21 cellular contexts compared by ENCODE assay signal in the genomic region with DNA sequence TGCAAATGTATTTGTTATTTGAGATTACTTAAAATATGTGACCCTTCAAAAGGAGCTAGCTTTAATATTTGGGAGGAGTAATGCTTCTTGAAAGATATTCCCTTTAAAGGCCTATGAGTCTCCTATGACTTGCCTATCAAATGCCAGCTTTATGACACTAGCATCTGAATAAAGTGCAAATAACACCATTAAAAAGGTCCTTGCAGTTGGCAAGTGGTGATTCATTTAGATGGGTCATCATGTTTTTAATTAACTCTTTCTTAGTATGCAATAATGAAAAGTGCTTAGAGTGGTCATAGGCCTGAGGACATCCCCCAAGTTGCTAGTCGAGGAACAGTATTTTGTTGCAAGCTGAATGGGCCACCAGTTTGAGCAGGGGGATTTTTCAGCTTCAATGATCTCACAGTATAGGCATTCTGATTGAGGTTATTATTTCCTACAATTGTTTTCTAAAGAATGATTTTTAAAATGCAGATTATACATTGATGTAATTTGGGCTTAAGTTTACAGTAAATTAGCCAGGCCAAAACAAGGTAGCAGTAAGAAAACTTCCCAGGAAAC. TPM values are rescaled to one million over a fixed set of nuclear protein-coding genes. Genes with fewer than 3 reads are reported as not detected.
DNase-seq lines count a peak whose midpoint lies in the region; ATAC-seq, FAIRE-seq and TF ChIP-seq lines count a peak whose summit lies in the region.
"Had no signal": no experiment of that assay in that cellular context is flagged by ENCODE, and none has a peak within 500 bp of the region (broad histone marks: within the 10 kb centered on the region; RNA-seq: fewer than 3 reads in every experiment).

No MANE protein-coding gene starts in this region.

- DNase-seq in Calu3 (no peak), PC-3 (peak; percentile 23), endothelial cell of umbilical vein (ENCODE audit: low read depth, low spot score) (peak; percentile 79), pulmonary artery endothelial cell (ENCODE audit: low read depth, low spot score) (peak; percentile 57), GM03348 (ENCODE audit: low spot score) (no peak), AML-193 (lab: John Stamatoyannopoulos, UW) (no peak), NCI-H187 treated with DMSO at 0.1 percent for 48 hours (lab: John Stamatoyannopoulos, UW) (no peak)
- DNase-seq: 8988T; DMS53; GDM1; MV-4-11; NCI-H1694; NCI-H2107; NCI-H748 treated with DMSO at 0.1 percent for 48 hours; NK-92 treated with Interleukin-12 subunit alpha and Interleukin-12 subunit beta, amount 100 ng/mL, for 24 hours; Peyer's patch; SJCRH30 had no signal

- H3K36me3 Mint-ChIP-seq in Calu3 (ENCODE audit: insufficient read depth, unreplicated experiment), result peaks cover 33% of the 10 kb centered on the region

- H3K4me3 ChIP-seq in PC-3 (ENCODE audit: low read length) (no peak overlapping the region), endothelial cell of umbilical vein (replicated peaks in 1 of 3; ENCODE audit: insufficient read depth in 1 of 3, low read depth in 1 of 3, low read length in 3 of 3) (no peak overlapping the region)
- H3K4me3 ChIP-seq: Peyer's patch, SJCRH30 had no signal

- H3K27ac ChIP-seq in PC-3 (ENCODE audit: low read length), result no peak overlapping the region
- H3K27ac ChIP-seq in endothelial cell of umbilical vein (ENCODE audit: insufficient read depth, low read depth, low read length), result peak overlapping the region; percentile 13
- H3K27ac ChIP-seq: Peyer's patch, SJCRH30 had no signal

- peaks cover 4% of the 10 kb centered on the region for H3K9me3 Mint-ChIP-seq in Calu3 (ENCODE audit: low read depth, unreplicated experiment)
- H3K9me3 Mint-ChIP-seq: IgD-negative memory B cell had no signal

- no peak for TF ChIP-seq CTCF in Calu3 (IDR thresholded peaks at IDR 0.05; ENCODE audit: unreplicated experiment)
- no peak for TF ChIP-seq CTCF in PC-3 (conservative IDR thresholded peaks at IDR 0.05; ENCODE audit: low read depth, low read length)
- TF ChIP-seq CTCF in endothelial cell of umbilical vein (IDR thresholded peaks at IDR 0.05; ENCODE audit: extremely low read depth in 1 of 2, insufficient read depth in 1 of 2, low read depth in 1 of 2, low read length in 2 of 2), result no peak

- intact Hi-C loops in Calu3 (cut with micrococcal nuclease; ENCODE audit: unreplicated experiment), result no loop called here
- intact Hi-C loops in PC-3 (cut with micrococcal nuclease), result no loop called here
- intact Hi-C loops in endothelial cell of umbilical vein (cut with micrococcal nuclease), result no loop called here

- BruUV-seq in Calu3 (replicated peaks; lab: Mats Ljungman, UMichigan) (no TSS peak), PC-3 (replicated peaks; lab: Mats Ljungman, UMichigan) (no TSS peak), endothelial cell of umbilical vein (replicated peaks; lab: Mats Ljungman, UMichigan) (no TSS peak)

- H3K9me1 ChIP-seq in endothelial cell of umbilical vein (replicated peaks; ENCODE audit: control insufficient read depth, extremely low read depth, insufficient read depth, low read length), result no peaks in the 10 kb centered on the region

- dilution Hi-C loops in endothelial cell of umbilical vein (cut with MboI; ENCODE audit: extremely low pct_ligation_motif_present, low sequenced_read_pairs), result no loop called here

- H3K4me3 Mint-ChIP-seq in Calu3 (ENCODE audit: low read depth, unreplicated experiment), result peak overlapping the region; percentile 20
- H3K4me3 Mint-ChIP-seq: B cell, CD14-positive monocyte had no signal

- no peak for FAIRE-seq in endothelial cell of umbilical vein (lab: Jason Lieb, UNC)
- FAIRE-seq: D721Med had no signal

- H3K36me3 ChIP-seq in PC-3 (ENCODE audit: low read depth, low read length), result no peaks in the 10 kb centered on the region
- no peaks in the 10 kb centered on the region for H3K36me3 ChIP-seq in endothelial cell of umbilical vein (ENCODE audit: control insufficient read depth in 2 of 2, extremely low read depth in 1 of 2, insufficient read depth in 2 of 2, low read length in 2 of 2)
- H3K36me3 ChIP-seq: Peyer's patch, SJCRH30 had no signal

- CTCF ChIA-PET in Calu3 (lab: Charles Lee), result interaction anchor here (1.0 kb wide), 1 partner anchor 9 kb away, joined by 3 read pairs; no protein-coding TSS in a partner anchor
- CTCF ChIA-PET in PC-3 (lab: Charles Lee), result interaction anchor here (0.7 kb wide), 1 partner anchor 52 kb away, joined by 6 read pairs; no protein-coding TSS in a partner anchor
- CTCF ChIA-PET in endothelial cell of umbilical vein (lab: Charles Lee), result interaction anchor here (1.2 to 1.4 kb wide), 2 partner anchors 59 to 158 kb away, joined by 4 to 6 read pairs; no protein-coding TSS in a partner anchor

- no peaks in the 10 kb centered on the region for H3K9me2 ChIP-seq in PC-3 (replicated peaks; ENCODE audit: low read length)

- H3K27me3 ChIP-seq in PC-3 (ENCODE audit: low read length) (no peaks in the 10 kb centered on the region), endothelial cell of umbilical vein (ENCODE audit: control insufficient read depth in 2 of 2, insufficient read depth in 2 of 2, low read length in 2 of 2) (no peaks in the 10 kb centered on the region)
- H3K27me3 ChIP-seq: Peyer's patch had no signal

- H3K9me3 ChIP-seq in PC-3 (ENCODE audit: low read length) (no peaks in the 10 kb centered on the region), endothelial cell of umbilical vein (replicated peaks; ENCODE audit: control insufficient read depth, insufficient read depth, low read length) (no peaks in the 10 kb centered on the region)
- H3K9me3 ChIP-seq: Peyer's patch, SJCRH30 had no signal

- H3K4me1 Mint-ChIP-seq in Calu3 (ENCODE audit: low read depth, unreplicated experiment), result peaks cover 30% of the 10 kb centered on the region

- peak overlapping the region; percentile 66 for H3K27ac Mint-ChIP-seq in Calu3 (ENCODE audit: unreplicated experiment)
- H3K27ac Mint-ChIP-seq: B cell, CD14-positive monocyte had no signal

- H4K20me1 ChIP-seq in PC-3 (ENCODE audit: low read length), result peaks cover 5% of the 10 kb centered on the region; the same call in 1 of the 2 replicates
- H4K20me1 ChIP-seq in endothelial cell of umbilical vein (replicated peaks; ENCODE audit: control insufficient read depth, extremely low read depth, insufficient read depth, low read length), result no peaks in the 10 kb centered on the region

- H3K27me3 Mint-ChIP-seq in Calu3 (ENCODE audit: unreplicated experiment), result no peaks in the 10 kb centered on the region
- H3K27me3 Mint-ChIP-seq: B cell, IgD-negative memory B cell had no signal

- POLR2A ChIA-PET in PC-3 (lab: Charles Lee; ENCODE audit: unreplicated experiment) (interaction anchor here (0.6 kb wide), 1 partner anchor 98 kb away, joined by 5 read pairs; no protein-coding TSS in a partner anchor), endothelial cell of umbilical vein (lab: Charles Lee) (no interaction called here)

- no peak for ATAC-seq in PC-3

- H3K79me2 ChIP-seq in PC-3 (ENCODE audit: low read length) (peaks cover 10% of the 10 kb centered on the region), endothelial cell of umbilical vein (ENCODE audit: control insufficient read depth, insufficient read depth, low read length) (peaks cover 8% of the 10 kb centered on the region)

- H3K4me1 ChIP-seq in PC-3 (ENCODE audit: insufficient read depth, low read length) (peaks cover 7% of the 10 kb centered on the region; the same call in 1 of the 2 replicates), endothelial cell of umbilical vein (ENCODE audit: control insufficient read depth, extremely low read depth, insufficient read depth, low read length) (peaks cover 18% of the 10 kb centered on the region)
- H3K4me1 ChIP-seq: SJCRH30 had no signal

- H3K4me2 ChIP-seq in PC-3 (ENCODE audit: low read length) (no peak overlapping the region), endothelial cell of umbilical vein (ENCODE audit: insufficient read depth, low read length) (peak overlapping the region; percentile 2)

- no peak overlapping the region for H2AFZ ChIP-seq in PC-3 (ENCODE audit: low read length)
- no peak overlapping the region for H2AFZ ChIP-seq in endothelial cell of umbilical vein (ENCODE audit: low read depth, low read length)

- no peak for TF ChIP-seq POLR2A in endothelial cell of umbilical vein (IDR thresholded peaks at IDR 0.05; ENCODE audit: low read depth, low read length)

- H3K9ac ChIP-seq in PC-3 (ENCODE audit: low read length), result no peak overlapping the region
- H3K9ac ChIP-seq in endothelial cell of umbilical vein (replicated peaks; ENCODE audit: extremely low read depth, insufficient read depth, low read length), result no peak overlapping the region

- no peaks in the 10 kb centered on the region for H3F3A ChIP-seq in PC-3 (ENCODE audit: low read length, unreplicated experiment)

TF ChIP-seq in endothelial cell of umbilical vein, 7 proteins besides CTCF, POLR2A, EP300 and RAD21:
- TF ChIP-seq JUN (IDR thresholded peaks at IDR 0.05; ENCODE audit: borderline replicate concordance, insufficient read depth, insufficient read length, low read depth) (peak; percentile 71), MYC (IDR thresholded peaks at IDR 0.05; ENCODE audit: low read depth, low read length) (no peak)

RNA-seq across cellular contexts. Expression of a gene that starts 3.7 kb away (rescaled TPM):
- total RNA-seq in Calu3 (2022) (105 and 121 TPM in 2 replicates), PC-3 (2014; rRNA removed) (16.2 and 21.8 TPM in 2 replicates), endothelial cell of umbilical vein (37.3 and 39.8 TPM in 2 replicates), pulmonary artery endothelial cell (29.8 and 40.5 TPM in 2 replicates)
- polyA plus RNA-seq in endothelial cell of umbilical vein, result 2.7 and 4.2 TPM in 2 replicates
- 8.2 and 8.6 TPM in 2 replicates for polyA plus RNA-seq in endothelial cell of umbilical vein (2011; cell fraction: cytosol; rRNA removed)
- 12.9 and 17.5 TPM in 2 replicates for polyA plus RNA-seq in endothelial cell of umbilical vein (2011; cell fraction: nucleus; rRNA removed)
- 14.0 and 19.8 TPM in 2 replicates for polyA plus RNA-seq in endothelial cell of umbilical vein (2012)
- polyA minus RNA-seq in endothelial cell of umbilical vein, result 5.3 and 6.8 TPM in 2 replicates
- polyA minus RNA-seq in endothelial cell of umbilical vein (2011; cell fraction: cytosol; rRNA and poly(A)+ RNA removed), result 9.2 TPM
- polyA minus RNA-seq in endothelial cell of umbilical vein (2011; cell fraction: nucleus; rRNA and poly(A)+ RNA removed), result 31.3 and 38.1 TPM in 2 replicates

Comparison
In these comparisons a context has a peak if more than half of its experiments do, and no peak if none do; other contexts are left out.
1. DNase-seq: peak in PC-3 (single experiment), endothelial cell of umbilical vein (single experiment) and pulmonary artery endothelial cell (single experiment); none in Calu3 (single experiment), GM03348 (single experiment), AML-193 (0 of 2) and NCI-H187 treated with DMSO at 0.1 percent for 48 hours (single experiment).